ENCODE assay signal across 13 cellular contexts in genomic region chr2:9751831-9752230, GRCh38.
"Had no signal": no experiment of that assay in that cellular context is flagged by ENCODE, and none has a peak within 500 bp of the region (broad histone marks: within the 10 kb centered on the region; RNA-seq: fewer than 3 reads in every experiment).

No MANE protein-coding gene starts in this region.

- H3K27ac Mint-ChIP-seq: nephron had no signal

- H3K27me3 ChIP-seq: upper lobe of right lung had no signal

- H3K9me3 ChIP-seq: gastroesophageal sphincter, prostate gland, thoracic aorta, upper lobe of right lung had no signal

- DNase-seq: aorta, cerebellar nuclear complex, heart right ventricle, mesendoderm, right cardiac atrium, upper lobe of right lung had no signal

- H3K4me2 ChIP-seq: smooth muscle cell had no signal

- H3K36me3 ChIP-seq: gastroesophageal sphincter, heart right ventricle, prostate gland, thoracic aorta, upper lobe of right lung had no signal

- H3K27ac ChIP-seq: gastroesophageal sphincter, heart right ventricle, prostate gland, thoracic aorta, upper lobe of right lung had no signal

- H3K36me3 Mint-ChIP-seq: activated naive CD8-positive, alpha-beta T cell treated with anti-CD3 and anti-CD28 coated beads, Interleukin-2, amount 10 ng/mL, durations not matched to agents 7 days and 5 days had no signal

- H3K9me3 Mint-ChIP-seq: activated naive CD8-positive, alpha-beta T cell treated with anti-CD3 and anti-CD28 coated beads, Interleukin-2, amount 10 ng/mL, durations not matched to agents 7 days and 5 days; activated T-cell treated with anti-CD3 and anti-CD28 coated beads, Interleukin-2, amount 50 U/mL, for 72 hours; nephron had no signal

- H3K4me3 ChIP-seq: gastroesophageal sphincter, heart right ventricle, prostate gland, smooth muscle cell, thoracic aorta, upper lobe of right lung had no signal

- H3K4me3 Mint-ChIP-seq: nephron had no signal

- ATAC-seq: gastroesophageal sphincter, heart right ventricle had no signal
